In the genomic region with DNA sequence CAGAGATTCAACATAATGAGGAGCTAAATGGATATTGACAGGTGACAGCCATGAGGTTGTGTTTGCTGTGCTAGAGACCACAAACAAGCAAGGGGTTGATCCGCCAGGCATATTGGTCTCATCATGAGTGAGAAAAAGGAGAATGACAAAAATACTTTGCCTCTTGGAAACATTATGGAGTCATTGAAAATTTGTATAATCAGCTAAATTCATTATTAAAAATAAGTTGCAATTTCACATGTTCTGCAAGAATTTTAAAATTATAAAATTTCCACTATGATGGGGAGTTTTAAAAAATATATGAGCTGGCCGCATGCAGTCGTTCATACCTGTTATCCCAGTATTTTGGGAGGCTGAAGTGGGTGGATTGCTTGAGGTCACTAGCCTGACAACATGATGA, we compare ENCODE assay signal across 10 cellular contexts.
"Had no signal": no experiment of that assay in that cellular context is flagged by ENCODE, and none has a peak within 500 bp of the region (broad histone marks: within the 10 kb centered on the region; RNA-seq: fewer than 3 reads in every experiment).

No MANE protein-coding gene starts in this region.

- H3K9ac ChIP-seq: GM23248 had no signal

- H3K4me1 ChIP-seq: HAP-1 had no signal

- H3K4me2 ChIP-seq: GM23338 had no signal

- ATAC-seq: HCT116 had no signal

- DNase-seq: GM23248, GOT3, H7, HCEC 1CT, HFFc6 had no signal

- FAIRE-seq: H1, H54 had no signal

- H3K4me3 ChIP-seq: GM23248, GM23338, HAP-1 had no signal

- H3K9me3 ChIP-seq: HAP-1 had no signal

- H2AFZ ChIP-seq: GM23248, GM23338 had no signal

- H3K27ac ChIP-seq: GM23248 had no signal

- H3K36me3 ChIP-seq: HAP-1 had no signal
